ENCODE assay signal across 7 cellular contexts in the genomic region with DNA sequence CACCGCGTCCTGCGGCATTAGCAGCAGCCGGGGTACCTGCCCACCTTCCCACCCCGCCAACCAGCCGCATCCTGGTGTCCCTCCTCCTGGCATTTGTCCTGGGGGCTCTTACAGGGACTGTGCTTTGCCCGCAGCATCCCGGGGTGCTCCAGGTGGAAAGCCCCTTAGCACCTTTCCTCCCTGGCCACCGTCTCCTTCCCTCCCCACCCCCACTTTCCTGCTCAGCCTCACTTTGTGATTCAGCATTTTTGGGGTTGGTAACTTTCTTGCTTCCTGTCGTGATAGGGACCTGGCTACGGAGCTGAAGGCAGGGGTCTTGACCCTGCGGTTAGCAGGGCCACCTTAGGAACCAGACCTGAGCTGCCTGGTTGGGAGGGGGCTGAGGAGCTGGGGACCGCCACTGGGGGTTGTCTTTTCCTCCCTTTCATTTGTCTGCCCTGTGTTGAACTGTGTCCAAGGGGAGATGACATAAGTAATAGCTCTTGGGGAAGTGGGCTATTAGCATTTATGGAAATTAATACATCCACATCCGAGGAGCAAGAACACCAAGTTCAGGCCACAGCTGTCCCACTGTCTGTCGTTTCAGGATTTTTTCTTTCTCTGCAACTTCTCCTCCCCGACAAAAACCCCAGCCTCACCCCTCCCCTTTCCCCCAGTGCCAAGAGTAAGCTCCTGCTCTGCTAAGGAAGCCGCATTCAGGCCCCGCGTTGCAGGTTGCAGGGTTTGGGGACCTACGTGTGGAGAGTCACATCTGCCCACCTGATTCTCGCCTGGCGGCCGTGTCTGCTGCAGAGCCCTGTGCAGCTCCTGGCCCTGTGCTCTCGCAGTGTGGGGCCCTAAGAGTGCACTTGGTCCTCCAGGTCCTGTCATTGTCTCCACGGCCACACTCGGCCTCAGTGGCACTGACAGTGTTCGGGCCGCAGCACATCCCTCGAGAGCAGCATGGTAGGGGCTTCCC. TPM values are rescaled to one million over a fixed set of nuclear protein-coding genes. Genes with fewer than 3 reads are reported as not detected.
DNase-seq lines count a peak whose midpoint lies in the region; ATAC-seq and TF ChIP-seq lines count a peak whose summit lies in the region.

No MANE protein-coding gene starts in this region.

- H3K4me1 ChIP-seq in HCT116 (ENCODE audit: control insufficient read depth in 1 of 2, insufficient read depth in 2 of 2, low read length in 2 of 2) (peaks cover 17 to 21% of the 10 kb centered on the region in 2 experiments), esophagus muscularis mucosa (peaks cover 15 to 43% (median 25%) of the 10 kb centered on the region in 4 donors)

- DNase-seq in HCT116 (ENCODE audit: low read depth, low spot score): no peak
- no peak for DNase-seq in esophagus muscularis mucosa (ENCODE audit: extremely low spot score)
- DNase-seq in skeletal muscle cell (ENCODE audit: low read depth): no peak
- no peak for DNase-seq in ACHN
- no peak for DNase-seq in HPDE6-E6E7 (ENCODE audit: extremely low spot score)
- no peak for DNase-seq in NCI-H774 (lab: John Stamatoyannopoulos, UW)

- TF ChIP-seq RAD21 in HCT116 (IDR thresholded peaks at IDR 0.05; ENCODE audit: low read depth): no peak

- in situ Hi-C loops in ACHN (cut with HindIII; ENCODE audit: low pct_ligation_motif_present, low pct_unique_long_range_greater_than_20kb, low sequenced_read_pairs): no loop called here

- H3K4me3 ChIP-seq in HCT116 (replicated peaks in 1 of 2; ENCODE audit: low read depth in 1 of 2, low read length in 2 of 2): peak overlapping the region; percentile 73 to 85
- peak overlapping the region; percentile 62 to 97 (median 72) for H3K4me3 ChIP-seq in esophagus muscularis mucosa
- peak overlapping the region; percentile 81 for H3K4me3 ChIP-seq in skeletal muscle cell (ENCODE audit: low read depth, low read length)

- 41% methylated on average over 26 of the region's 29 CpGs for WGBS in esophagus muscularis mucosa

- H3K36me3 ChIP-seq in HCT116 (ENCODE audit: control insufficient read depth in 1 of 2, insufficient read depth in 2 of 2, low read length in 2 of 2) (no peaks in the 10 kb centered on the region), esophagus muscularis mucosa (no peaks in the 10 kb centered on the region)

- no peak for ATAC-seq in HCT116

- peak overlapping the region; percentile 88 for H3K9ac ChIP-seq in HCT116 (ENCODE audit: low read length)

- H3K27me3 ChIP-seq in HCT116 (ENCODE audit: insufficient read depth, low read length) (no peaks in the 10 kb centered on the region), esophagus muscularis mucosa (no peaks in the 10 kb centered on the region)

- peak overlapping the region; percentile 100 for H3K4me2 ChIP-seq in HCT116 (ENCODE audit: low read length)

- TSS peak; percentile 42 for BruUV-seq in HCT116 (replicated peaks; lab: Mats Ljungman, UMichigan)

- no peak for TF ChIP-seq POLR2A in HCT116 (IDR thresholded peaks at IDR 0.05; ENCODE audit: borderline replicate concordance, extremely low read depth, insufficient read depth, insufficient read length)
- TF ChIP-seq POLR2A in esophagus muscularis mucosa (IDR thresholded peaks at IDR 0.05; ENCODE audit: low read depth): no peak

- no peaks in the 10 kb centered on the region for H3K9me3 ChIP-seq in HCT116 (ENCODE audit: control insufficient read depth in 1 of 2, insufficient read depth in 1 of 2, low read depth in 1 of 2, low read length in 2 of 2)
- no peaks in the 10 kb centered on the region for H3K9me3 ChIP-seq in esophagus muscularis mucosa

- RAD21 ChIA-PET in HCT116 (lab: Charles Lee; ENCODE audit: low non-redundant PET in 1 of 2, low total read pairs in 2 of 2, uncharacterized antibody in 2 of 2, unreplicated experiment in 2 of 2): no interaction called here

- H2AFZ ChIP-seq in HCT116 (ENCODE audit: low read depth, low read length, poor library complexity, severe bottlenecking): no peak overlapping the region

- TF ChIP-seq EP300 in esophagus muscularis mucosa (IDR thresholded peaks at IDR 0.05): no peak

- POLR2A ChIA-PET in HCT116 (lab: Charles Lee): interaction anchor here (1.3 kb wide), 1 partner anchor 32 kb away, joined by 5 read pairs; no protein-coding TSS in a partner anchor

- CTCF ChIA-PET in HCT116 (lab: Charles Lee): interaction anchor here (1.3 kb wide), 1 partner anchor 245 kb away, joined by 4 read pairs; no protein-coding TSS in a partner anchor

- no peaks in the 10 kb centered on the region for H4K20me1 ChIP-seq in HCT116 (ENCODE audit: insufficient read depth)

- H3K79me2 ChIP-seq in HCT116 (ENCODE audit: insufficient read depth, low read length): peaks cover 8% of the 10 kb centered on the region; the same call in 1 of the 2 replicates

- intact Hi-C loops in HCT116 (cut with micrococcal nuclease): no loop called here
- intact Hi-C loops in esophagus muscularis mucosa (cut with DNase I): loop anchor here (10.0 kb wide), 1 partner anchor 201 kb away; a partner anchor contains a TSS

- TF ChIP-seq CTCF in HCT116 (IDR thresholded peaks at IDR 0.05 in 2 of 3, conservative IDR thresholded peaks at IDR 0.05 in 1 of 3; ENCODE audit: borderline replicate concordance in 1 of 3, insufficient read depth in 1 of 3, low read depth in 2 of 3, low read length in 2 of 3) (no peak), VCaP (conservative IDR thresholded peaks at IDR 0.05) (no peak), esophagus muscularis mucosa (IDR thresholded peaks at IDR 0.05) (no peak)

- H3K27ac ChIP-seq in HCT116 (ENCODE audit: low read depth, low read length) (peak overlapping the region; percentile 39), VCaP (peak overlapping the region; percentile 78; the same call in 1 of the 2 replicates), esophagus muscularis mucosa (replicated peaks in 1 of 4) (no peak overlapping the region)

- H3K9me2 ChIP-seq in HCT116 (ENCODE audit: insufficient read depth): no peaks in the 10 kb centered on the region

TF ChIP-seq in HCT116, 20 proteins besides CTCF, POLR2A, EP300 and RAD21 (continues in another document):
- TF ChIP-seq ZFX (IDR thresholded peaks at IDR 0.05): no peak
- TF ChIP-seq ZNF274 (IDR thresholded peaks at IDR 0.05; ENCODE audit: low read depth, low read length): no peak
- no peak for TF ChIP-seq SP1 (IDR thresholded peaks at IDR 0.05; ENCODE audit: low read depth)
- TF ChIP-seq TCF7L2 (IDR thresholded peaks at IDR 0.05; ENCODE audit: borderline replicate concordance, extremely low read depth, insufficient read depth, insufficient read length): no peak
- TF ChIP-seq, protein P1, sequence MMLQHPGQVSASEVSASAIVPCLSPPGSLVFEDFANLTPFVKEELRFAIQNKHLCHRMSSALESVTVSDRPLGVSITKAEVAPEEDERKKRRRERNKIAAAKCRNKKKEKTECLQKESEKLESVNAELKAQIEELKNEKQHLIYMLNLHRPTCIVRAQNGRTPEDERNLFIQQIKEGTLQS (IDR thresholded peaks at IDR 0.05): no peak
- no peak for TF ChIP-seq EGR1 (IDR thresholded peaks at IDR 0.05; ENCODE audit: low read depth)
- TF ChIP-seq, protein P2, sequence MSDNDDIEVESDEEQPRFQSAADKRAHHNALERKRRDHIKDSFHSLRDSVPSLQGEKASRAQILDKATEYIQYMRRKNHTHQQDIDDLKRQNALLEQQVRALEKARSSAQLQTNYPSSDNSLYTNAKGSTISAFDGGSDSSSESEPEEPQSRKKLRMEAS (IDR thresholded peaks at IDR 0.05): no peak
- TF ChIP-seq, protein P3, sequence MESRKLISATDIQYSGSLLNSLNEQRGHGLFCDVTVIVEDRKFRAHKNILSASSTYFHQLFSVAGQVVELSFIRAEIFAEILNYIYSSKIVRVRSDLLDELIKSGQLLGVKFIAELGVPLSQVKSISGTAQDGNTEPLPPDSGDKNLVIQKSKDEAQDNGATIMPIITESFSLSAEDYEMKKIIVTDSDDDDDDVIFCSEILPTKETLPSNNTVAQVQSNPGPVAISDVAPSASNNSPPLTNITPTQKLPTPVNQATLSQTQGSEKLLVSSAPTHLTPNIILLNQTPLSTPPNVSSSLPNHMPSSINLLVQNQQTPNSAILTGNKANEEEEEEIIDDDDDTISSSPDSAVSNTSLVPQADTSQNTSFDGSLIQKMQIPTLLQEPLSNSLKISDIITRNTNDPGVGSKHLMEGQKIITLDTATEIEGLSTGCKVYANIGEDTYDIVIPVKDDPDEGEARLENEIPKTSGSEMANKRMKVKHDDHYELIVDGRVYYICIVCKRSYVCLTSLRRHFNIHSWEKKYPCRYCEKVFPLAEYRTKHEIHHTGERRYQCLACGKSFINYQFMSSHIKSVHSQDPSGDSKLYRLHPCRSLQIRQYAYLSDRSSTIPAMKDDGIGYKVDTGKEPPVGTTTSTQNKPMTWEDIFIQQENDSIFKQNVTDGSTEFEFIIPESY (IDR thresholded peaks at IDR 0.05; ENCODE audit: extremely low read depth, insufficient replicate concordance, low read length): no peak
- no peak for TF ChIP-seq CEBPB (IDR thresholded peaks at IDR 0.05; ENCODE audit: low read depth)
- no peak for TF ChIP-seq POLR2AphosphoS5 (IDR thresholded peaks at IDR 0.05; ENCODE audit: low read depth, low read length)
- no peak for TF ChIP-seq FOSL1 (IDR thresholded peaks at IDR 0.05; ENCODE audit: low read depth)

RNA-seq across cellular contexts. Expression of a gene that starts 1.6 kb away (rescaled TPM):
- total RNA-seq in HCT116 (2021; ENCODE audit: unreplicated experiment) (20.0 TPM), esophagus muscularis mucosa (1 to 10 TPM; 6.5 to 9.1 (median 8.0) TPM)
- 12.5 and 13.5 TPM in 2 replicates for polyA plus RNA-seq in HCT116 (2012)

RNA-seq across cellular contexts. Expression of a gene that starts 51.9 kb away (rescaled TPM):
- total RNA-seq in HCT116 (2021; ENCODE audit: unreplicated experiment) (18.1 TPM), esophagus muscularis mucosa (10 to 100 TPM; 10.4 to 19.3 (median 13.2) TPM)
- polyA plus RNA-seq in HCT116 (2012): 10.2 TPM in 2 replicates

Comparison
In these comparisons a context has a peak if more than half of its experiments do, and no peak if none do; other contexts are left out.
1. H3K27ac ChIP-seq: peak in HCT116 (single experiment) and VCaP (single experiment); none in esophagus muscularis mucosa (0 of 4).
2. Peak in every context shown above with its lines, with median percentiles within 50 percentile points of each other: H3K4me3 ChIP-seq.